ENCODE assay signal across 8 cellular contexts in the genomic region with DNA sequence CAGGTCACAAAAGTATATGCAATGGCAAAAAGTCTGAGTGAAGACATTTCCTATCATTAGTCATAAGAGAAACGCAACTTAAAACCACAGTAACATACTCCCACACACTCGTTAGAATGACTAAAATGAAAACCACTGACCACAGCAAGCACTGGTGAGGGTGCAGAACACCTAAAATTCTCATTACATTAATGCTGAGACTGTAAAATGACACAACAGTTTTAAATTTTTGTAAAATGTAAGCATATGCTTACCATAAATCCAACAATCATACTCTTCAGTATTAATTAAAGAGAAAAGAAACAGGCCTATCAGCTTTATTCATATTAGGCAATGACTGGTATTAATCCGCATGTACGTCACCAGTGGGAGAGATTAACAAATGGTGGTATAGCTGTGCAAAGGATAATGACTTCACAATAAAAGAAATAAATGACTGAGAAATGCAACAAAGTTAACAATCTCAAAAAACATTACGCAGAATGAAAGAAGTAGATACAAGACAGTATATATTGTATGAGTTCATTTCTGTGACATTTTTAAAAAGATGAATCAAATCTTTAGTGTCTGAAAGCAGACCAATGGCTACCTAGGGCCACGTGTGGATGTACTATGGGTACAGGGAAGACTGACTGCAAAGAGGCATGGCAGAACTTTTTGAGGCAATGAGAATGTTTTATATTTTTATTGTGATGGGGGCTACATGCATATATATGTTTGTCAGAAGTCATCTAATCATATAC.
A peak's percentile ranks its signal among the peaks of the same experiment; 100 is the strongest.
DNase-seq lines count a peak whose midpoint lies in the region; ATAC-seq lines count a peak whose summit lies in the region.

No MANE protein-coding gene starts in this region.

- DNase-seq in ACHN (peak; percentile 5), RPMI8226 (peak; percentile 41), fibroblast of gingiva (ENCODE audit: low read depth) (peak; percentile 76), NCI-H774 (lab: John Stamatoyannopoulos, UW) (no peak), HuH-7.5 (ENCODE audit: low spot score) (no peak), cerebellum (ENCODE audit: low spot score) (no peak)

- ATAC-seq in GM18861 (IDR thresholded peaks at IDR 0.05; ENCODE audit: unreplicated experiment) (peak; percentile 99), HG02981 (IDR thresholded peaks at IDR 0.05; ENCODE audit: unreplicated experiment) (peak; percentile 98)

- in situ Hi-C loops in ACHN (cut with HindIII; ENCODE audit: low pct_ligation_motif_present, low pct_unique_long_range_greater_than_20kb, low sequenced_read_pairs): no loop called here

Comparison
In these comparisons a context has a peak if more than half of its experiments do, and no peak if none do; other contexts are left out.
1. DNase-seq: peak in ACHN (single experiment), RPMI8226 (single experiment) and fibroblast of gingiva (single experiment); none in NCI-H774 (single experiment), HuH-7.5 (single experiment) and cerebellum (single experiment).